8 cellular contexts compared by ENCODE assay signal in the genomic region with DNA sequence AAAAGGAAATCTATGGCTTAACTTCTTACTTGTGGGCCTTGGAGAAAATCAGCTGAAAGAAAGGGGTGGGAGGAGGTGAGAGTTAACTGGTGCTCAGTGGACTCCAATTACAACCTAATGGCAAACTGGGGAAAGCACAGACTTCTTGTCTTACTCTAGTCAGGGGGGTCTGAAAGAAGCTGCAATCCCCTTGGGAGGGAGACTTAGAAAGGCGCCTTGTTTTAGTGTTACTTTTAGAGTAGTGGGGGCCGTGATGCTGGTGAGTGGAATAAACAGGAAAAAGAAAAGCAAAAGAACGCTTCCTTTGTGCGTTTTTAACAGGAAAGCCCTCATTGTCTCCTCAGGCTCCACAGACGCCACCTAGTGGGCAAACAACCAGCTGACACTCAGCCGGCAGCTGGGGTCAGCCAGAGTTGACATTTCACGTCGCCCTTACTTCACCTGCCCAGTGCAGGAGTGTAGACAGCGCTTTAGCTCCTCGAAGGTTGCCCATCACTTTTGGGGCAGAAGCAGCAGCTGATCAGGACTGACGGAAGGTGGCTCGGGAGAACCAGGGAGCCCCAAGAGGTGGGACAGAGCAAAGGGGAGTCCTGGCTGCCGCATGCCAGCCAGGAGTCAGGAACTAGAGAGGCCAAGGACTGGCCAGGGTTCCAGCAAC. TPM values are rescaled to one million over a fixed set of nuclear protein-coding genes. Genes with fewer than 3 reads are reported as not detected.
A peak's percentile ranks its signal among the peaks of the same experiment; 100 is the strongest.
DNase-seq lines count a peak whose midpoint lies in the region; ATAC-seq and TF ChIP-seq lines count a peak whose summit lies in the region.

No MANE protein-coding gene starts in this region.

- H3K4me1 ChIP-seq in H9 (ENCODE audit: insufficient read depth, low read length), result no peaks in the 10 kb centered on the region
- no peaks in the 10 kb centered on the region for H3K4me1 ChIP-seq in MM.1S (ENCODE audit: low read length)
- H3K4me1 ChIP-seq in adrenal gland (replicated peaks in 1 of 2), result peaks cover 0 to 8% of the 10 kb centered on the region in 2 donors
- H3K4me1 ChIP-seq in rectal smooth muscle tissue (ENCODE audit: control insufficient read depth, insufficient read depth, low read length), result no peaks in the 10 kb centered on the region

- intact Hi-C loops in adrenal gland (cut with DNase I), result loop anchor here in 1 of 2 donors (10.0 kb wide), 1 partner anchor 58 kb away; a partner anchor contains a TSS
- intact Hi-C loops in left ventricle myocardium superior (cut with micrococcal nuclease), result no loop called here

- H2AK5ac ChIP-seq in H9 (ENCODE audit: insufficient read length, low read length), result no peak overlapping the region

- H3K4me2 ChIP-seq in H9 (ENCODE audit: insufficient read depth, insufficient read length, low read length) (no peak overlapping the region), MM.1S (ENCODE audit: low read depth, low read length) (peak overlapping the region; percentile 58)

- no peaks in the 10 kb centered on the region for H3K27me3 ChIP-seq in H9 (ENCODE audit: insufficient read depth, low read length)
- H3K27me3 ChIP-seq in MM.1S (replicated peaks; ENCODE audit: insufficient read depth, low read length), result no peaks in the 10 kb centered on the region
- H3K27me3 ChIP-seq in adrenal gland, result no peaks in the 10 kb centered on the region
- no peaks in the 10 kb centered on the region for H3K27me3 ChIP-seq in rectal smooth muscle tissue (ENCODE audit: control insufficient read depth, insufficient read depth, low read length)

- H3K79me1 ChIP-seq in H9 (ENCODE audit: insufficient read depth, low read depth, low read length, poor library complexity, severe bottlenecking), result no peaks in the 10 kb centered on the region

- no peak overlapping the region for H2BK12ac ChIP-seq in H9 (ENCODE audit: insufficient read length, low read depth, low read length)

- H3K27ac ChIP-seq in H9 (ENCODE audit: insufficient read length, low read depth, low read length) (no peak overlapping the region), MM.1S (ENCODE audit: low read length) (no peak overlapping the region), adrenal gland (peak overlapping the region in 1 of 5 donors; percentile 10), rectal smooth muscle tissue (ENCODE audit: low read depth, low read length) (no peak overlapping the region)

- no peak overlapping the region for H3K56ac ChIP-seq in H9 (ENCODE audit: insufficient read length, low read depth, low read length)

- no peak for TF ChIP-seq POLR2A in adrenal gland (IDR thresholded peaks at IDR 0.05)

- no peak overlapping the region for H3T11ph ChIP-seq in H9 (ENCODE audit: low read length)

- no peaks in the 10 kb centered on the region for H3K27me3 Mint-ChIP-seq in H9 (ENCODE audit: low read depth)

- H3K27ac Mint-ChIP-seq in H9, result peak overlapping the region; percentile 11 to 86 (median 81); a peak in 5 of 7 replicates

- peak overlapping the region; percentile 65; the same call in 1 of the 2 replicates for H3K14ac ChIP-seq in H9 (ENCODE audit: insufficient read depth, low read length)

- no peak overlapping the region for H4K8ac ChIP-seq in H9 (replicated peaks; ENCODE audit: insufficient read length, low read depth, low read length)

- no peak overlapping the region for H2BK5ac ChIP-seq in H9 (ENCODE audit: insufficient read length, low read length)

- H3K4me3 ChIP-seq in MM.1S (ENCODE audit: low read length) (peak overlapping the region; percentile 30; the same call in 1 of the 2 replicates), adrenal gland (peak overlapping the region in 2 of 4 donors; percentile 31 to 43), rectal smooth muscle tissue (ENCODE audit: low read length) (peak overlapping the region; percentile 42)

- no peaks in the 10 kb centered on the region for H3K9me3 Mint-ChIP-seq in H9

- peaks cover 8% of the 10 kb centered on the region in 2 experiments for H3K4me1 Mint-ChIP-seq in H9

- no peaks in the 10 kb centered on the region for H3K36me3 Mint-ChIP-seq in H9 (ENCODE audit: insufficient read depth in 1 of 3, low read depth in 3 of 3)

- H3K23ac ChIP-seq in H9 (ENCODE audit: insufficient read length, low read depth, low read length), result no peak overlapping the region

- no peak overlapping the region for H3K4ac ChIP-seq in H9 (ENCODE audit: low read depth, low read length)

- peak overlapping the region; percentile 100 for H2AFZ ChIP-seq in H9 (ENCODE audit: low read length)
- H2AFZ ChIP-seq in MM.1S (ENCODE audit: low read length), result peak overlapping the region; percentile 47

- peak; percentile 92 for ATAC-seq in left ventricle myocardium superior

- H3K18ac ChIP-seq in H9 (ENCODE audit: insufficient read length, low read depth, low read length), result no peak overlapping the region

- H3K9me3 ChIP-seq in H9 (ENCODE audit: control insufficient read depth, low read depth, low read length) (no peaks in the 10 kb centered on the region), MM.1S (replicated peaks; ENCODE audit: insufficient read depth, low read length) (no peaks in the 10 kb centered on the region), adrenal gland (replicated peaks in 1 of 3) (no peaks in the 10 kb centered on the region)

- peak overlapping the region; percentile 35 to 59 for H3K4me3 Mint-ChIP-seq in H9

- no peak overlapping the region for H4K91ac ChIP-seq in H9 (ENCODE audit: insufficient read length, low read depth, low read length)

- H3K79me2 ChIP-seq in H9 (ENCODE audit: insufficient read depth, low read length) (no peaks in the 10 kb centered on the region), MM.1S (ENCODE audit: low read length) (no peaks in the 10 kb centered on the region)

- H3K9ac ChIP-seq in H9 (ENCODE audit: extremely low read depth, insufficient read length, low read length) (no peak overlapping the region), MM.1S (ENCODE audit: low read length) (no peak overlapping the region; the same call in 1 of the 2 replicates), rectal smooth muscle tissue (ENCODE audit: low read length) (no peak overlapping the region)

- peak; percentile 46 for DNase-seq in GM04504 (ENCODE audit: low read depth)
- DNase-seq in H9, result peak; percentile 87
- DNase-seq in MM.1S, result peak; percentile 79
- peak; percentile 59 for DNase-seq in SW480 (ENCODE audit: low spot score)
- peak; percentile 77 to 89 (median 80) for DNase-seq in adrenal gland
- peak; percentile 77 for DNase-seq in left ventricle myocardium superior
- no peak for DNase-seq in cerebellar nuclear complex (lab: John Stamatoyannopoulos, UW)

- TF ChIP-seq CTCF in H9 (conservative IDR thresholded peaks at IDR 0.05), result peak; percentile 97
- peak; percentile 94 for TF ChIP-seq CTCF in MM.1S (IDR thresholded peaks at IDR 0.05; ENCODE audit: low read length)
- peak; percentile 76 to 91 (median 85) for TF ChIP-seq CTCF in adrenal gland (IDR thresholded peaks at IDR 0.05)

- H3K36me3 ChIP-seq in MM.1S (replicated peaks; ENCODE audit: insufficient read depth, low read length), result no peaks in the 10 kb centered on the region
- H3K36me3 ChIP-seq in adrenal gland (replicated peaks in 1 of 2), result no peaks in the 10 kb centered on the region
- H3K36me3 ChIP-seq in rectal smooth muscle tissue (ENCODE audit: control insufficient read depth, insufficient read depth, low read length), result no peaks in the 10 kb centered on the region

- no peaks in the 10 kb centered on the region for H3K23me2 ChIP-seq in H9 (ENCODE audit: insufficient read length, low read depth, low read length, poor library complexity, severe bottlenecking)

- no peak overlapping the region for H2BK120ac ChIP-seq in H9 (ENCODE audit: low read depth, low read length, poor library complexity, severe bottlenecking)

- no peaks in the 10 kb centered on the region for H3F3A ChIP-seq in MM.1S (ENCODE audit: insufficient read depth, low read length)

- H2BK20ac ChIP-seq in H9 (ENCODE audit: low read depth, low read length, poor library complexity, severe bottlenecking), result no peak overlapping the region

- no CpG with 5 or more reads among the region's 13 CpGs for WGBS in H9 (ENCODE audit: extremely low coverage, insufficient read length, low lambda C conversion rate)
- WGBS in adrenal gland, 4 donors, result 14 to 22% (median 19%) methylated on average over 12 to 13 of the region's 13 CpGs

- no peaks in the 10 kb centered on the region for H3K9me2 ChIP-seq in MM.1S (replicated peaks; ENCODE audit: insufficient read depth, low read length)

- H4K5ac ChIP-seq in H9 (ENCODE audit: insufficient read length, low read depth, low read length), result no peak overlapping the region

- H4K20me1 ChIP-seq in H9 (ENCODE audit: control insufficient read depth, insufficient read depth, insufficient read length) (no peaks in the 10 kb centered on the region), MM.1S (ENCODE audit: insufficient read depth, low read length) (no peaks in the 10 kb centered on the region)

- H2BK15ac ChIP-seq in H9 (ENCODE audit: low read depth, low read length), result no peak overlapping the region

RNA-seq across cellular contexts. Expression of a gene that starts 55.9 kb away (rescaled TPM):
- total RNA-seq in H9 (2021) (96.9 and 97.7 TPM in 2 replicates), adrenal gland (100 to 1,000 TPM in 2 of 8 donors, 10 to 100 TPM in 6; 72.2 to 138 (median 89.0) TPM), left ventricle myocardium superior (59.0 TPM)
- 100 to 1,000 TPM in 1 of 3 donors, 10 to 100 TPM in 2; 25.6 to 201 (median 30.2) TPM for polyA plus RNA-seq in adrenal gland

RNA-seq across cellular contexts. Expression of a gene that starts 56.5 kb away (rescaled TPM):
- 1.8 TPM in 2 replicates for total RNA-seq in H9 (2021)
- 10 to 100 TPM in 1 of 8 donors, 1 to 10 TPM in 7; 1.5 to 13.5 (median 6.0) TPM for total RNA-seq in adrenal gland
- 10 to 100 TPM in 1 of 3 donors, 1 to 10 TPM in 2; 2.0 to 18.3 (median 9.9) TPM for polyA plus RNA-seq in adrenal gland
- total RNA-seq in left ventricle myocardium superior, result not detected

Comparison
In these comparisons a context has a peak if more than half of its experiments do, and no peak if none do; other contexts are left out.
1. DNase-seq: peak in GM04504 (single experiment), H9 (single experiment), MM.1S (single experiment), SW480 (single experiment), adrenal gland (7 of 7) and left ventricle myocardium superior (single experiment); none in cerebellar nuclear complex (0 of 2).
2. Peak in every context shown above with its lines, with median percentiles within 50 percentile points of each other: CTCF ChIP-seq.